ENCODE assay signal across 8 cellular contexts in genomic region chr1:179228783-179229213, GRCh38. TPM values are rescaled to one million over a fixed set of nuclear protein-coding genes. Genes with fewer than 3 reads are reported as not detected.
DNase-seq lines count a peak whose midpoint lies in the region; ATAC-seq lines count a peak whose summit lies in the region.

No MANE protein-coding gene starts in this region.

- peak; percentile 56 for DNase-seq in Ammon's horn (ENCODE audit: low spot score)
- DNase-seq in Jurkat, Clone E6-1 (ENCODE audit: low read depth, low spot score), result no peak
- DNase-seq in dermis blood vessel endothelial cell, result peak; percentile 55
- peak; percentile 39 to 48 for DNase-seq in lung microvascular endothelial cell (ENCODE audit: low read depth in 2 of 2)
- DNase-seq in stimulated activated CD8-positive, alpha-beta memory T cell treated with anti-CD3 and anti-CD28 coated beads, Interleukin-12 subunit alpha, Interleukin-12 subunit beta, amount 100 ng/mL, for 24 hours (ENCODE audit: extremely low read depth), result peak; percentile 11
- no peak for DNase-seq in inferior parietal cortex (ENCODE audit: extremely low spot score)

- ATAC-seq in GM19452 (IDR thresholded peaks at IDR 0.05; ENCODE audit: unreplicated experiment), result peak; percentile 28
- ATAC-seq in activated CD4-positive, CD25-positive, alpha-beta regulatory T cell treated with anti-CD3 and anti-CD28 coated beads, Interleukin-2, amount 50 U/mL, for 24 hours, result peak; percentile 15 to 17

- peak overlapping the region; percentile 74 for H3K4me3 ChIP-seq in Jurkat, Clone E6-1 (ENCODE audit: low read length)

RNA-seq across cellular contexts. Expression of gene ABL2, which starts 0.7 kb away (rescaled TPM):
- 4.2 TPM for polyA plus RNA-seq in Jurkat, Clone E6-1 (2012; ENCODE audit: insufficient read depth, insufficient read length)
- 77.1 and 80.7 TPM in 2 replicates for total RNA-seq in dermis blood vessel endothelial cell
- 50.6 and 56.0 TPM in 2 replicates for total RNA-seq in lung microvascular endothelial cell

Comparison
In these comparisons a context has a peak if more than half of its experiments do, and no peak if none do; other contexts are left out.
1. DNase-seq: peak in Ammon's horn (single experiment), dermis blood vessel endothelial cell (single experiment), lung microvascular endothelial cell (2 of 2) and stimulated activated CD8-positive, alpha-beta memory T cell treated with anti-CD3 and anti-CD28 coated beads, Interleukin-12 subunit alpha, Interleukin-12 subunit beta, amount 100 ng/mL, for 24 hours (single experiment); none in Jurkat, Clone E6-1 (single experiment) and inferior parietal cortex (single experiment).